In the genomic region with DNA sequence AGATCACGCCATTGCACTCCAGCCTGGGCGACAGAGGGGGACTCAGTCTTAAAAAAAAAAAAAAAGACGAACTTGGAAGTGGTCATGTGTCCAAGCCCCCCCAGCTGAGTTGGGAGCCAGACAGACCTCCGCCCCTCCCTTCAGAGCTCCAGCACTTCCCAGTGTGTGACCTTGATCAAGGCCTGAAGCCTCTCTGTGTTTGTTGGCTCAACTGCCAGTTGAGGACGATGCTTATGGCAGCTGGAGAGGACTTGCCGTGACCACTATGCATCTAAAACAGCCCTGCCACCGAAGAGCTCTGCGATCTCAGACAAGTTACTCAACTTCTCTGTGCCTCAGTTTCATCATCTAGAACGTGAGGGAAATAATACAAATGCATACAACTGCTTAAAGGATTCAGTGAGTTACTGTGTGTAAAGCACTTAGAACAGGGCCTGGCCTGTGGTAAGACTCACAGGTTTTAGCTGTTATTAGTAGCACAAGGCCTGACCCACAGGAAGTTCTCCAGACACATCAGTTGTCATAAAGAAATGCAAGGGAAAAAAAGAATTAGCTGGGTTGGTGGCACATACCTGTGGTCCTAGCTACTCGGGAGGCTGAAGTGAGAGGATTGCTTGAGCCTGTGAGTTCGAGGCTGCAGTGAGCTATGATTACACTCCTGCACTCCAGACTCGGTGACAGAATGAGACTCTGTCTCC, we compare ENCODE assay signal across 15 cellular contexts. TPM values are rescaled to one million over a fixed set of nuclear protein-coding genes. Genes with fewer than 3 reads are reported as not detected.
"Had no signal": no experiment of that assay in that cellular context is flagged by ENCODE, and none has a peak within 500 bp of the region (broad histone marks: within the 10 kb centered on the region; RNA-seq: fewer than 3 reads in every experiment).

No MANE protein-coding gene starts in this region.

- FAIRE-seq: pancreas, urothelium cell line had no signal

- H3K27me3 Mint-ChIP-seq: activated CD4-positive, alpha-beta memory T cell treated with anti-CD3 and anti-CD28 coated beads, Interleukin-2, amount 10 ng/mL, durations not matched to agents 7 days and 5 days; activated CD4-positive, alpha-beta T cell treated with anti-CD3 and anti-CD28 coated beads for 36 hours; effector memory CD8-positive, alpha-beta T cell; T-cell had no signal

- H3K27ac ChIP-seq: epithelial cell of prostate, gastroesophageal sphincter, lower lobe of right lung, pancreas, skin epidermis, WERI-Rb-1 had no signal

- H3K4me3 Mint-ChIP-seq: activated CD4-positive, alpha-beta memory T cell treated with anti-CD3 and anti-CD28 coated beads, Interleukin-2, amount 10 ng/mL, durations not matched to agents 7 days and 5 days; activated CD4-positive, alpha-beta T cell treated with anti-CD3 and anti-CD28 coated beads for 36 hours; activated naive CD4-positive, alpha-beta T cell treated with anti-CD3 and anti-CD28 coated beads for 36 hours; effector memory CD8-positive, alpha-beta T cell; nephron; T-cell had no signal

- H3K4me1 Mint-ChIP-seq: activated CD4-positive, alpha-beta memory T cell treated with anti-CD3 and anti-CD28 coated beads, Interleukin-2, amount 10 ng/mL, durations not matched to agents 7 days and 5 days; activated CD4-positive, alpha-beta T cell treated with anti-CD3 and anti-CD28 coated beads for 36 hours; nephron had no signal

- H3K27me3 ChIP-seq: gastroesophageal sphincter, pancreas had no signal

- H3K27ac Mint-ChIP-seq: activated CD4-positive, alpha-beta memory T cell treated with anti-CD3 and anti-CD28 coated beads, Interleukin-2, amount 10 ng/mL, durations not matched to agents 7 days and 5 days; activated CD4-positive, alpha-beta T cell treated with anti-CD3 and anti-CD28 coated beads for 36 hours; activated naive CD4-positive, alpha-beta T cell treated with anti-CD3 and anti-CD28 coated beads for 36 hours; nephron; T-cell had no signal

- ATAC-seq: activated CD4-positive, alpha-beta T cell treated with anti-CD3 and anti-CD28 coated beads for 36 hours; effector memory CD8-positive, alpha-beta T cell; gastroesophageal sphincter; lower lobe of right lung; pancreas; T-cell had no signal

- H3K9me3 Mint-ChIP-seq: activated CD4-positive, alpha-beta memory T cell treated with anti-CD3 and anti-CD28 coated beads, Interleukin-2, amount 10 ng/mL, durations not matched to agents 7 days and 5 days; activated naive CD4-positive, alpha-beta T cell treated with anti-CD3 and anti-CD28 coated beads for 36 hours; effector memory CD8-positive, alpha-beta T cell; nephron; T-cell had no signal

- H3K36me3 Mint-ChIP-seq: T-cell had no signal

- H3K4me1 ChIP-seq: gastroesophageal sphincter, lower lobe of right lung, pancreas had no signal

- H3K9me3 ChIP-seq: gastroesophageal sphincter, lower lobe of right lung, pancreas had no signal

- DNase-seq: activated CD4-positive, alpha-beta memory T cell treated with anti-CD3 and anti-CD28 coated beads, Interleukin-2, amount 10 ng/mL, durations not matched to agents 7 days and 5 days; activated CD4-positive, alpha-beta T cell treated with anti-CD3 and anti-CD28 coated beads for 36 hours; activated CD8-positive, alpha-beta memory T cell treated with anti-CD3 and anti-CD28 coated beads, Interleukin-2, amount 50 U/mL, for 48 hours; activated naive CD4-positive, alpha-beta T cell treated with anti-CD3 and anti-CD28 coated beads for 36 hours; central memory CD4-positive, alpha-beta T cell; effector memory CD8-positive, alpha-beta T cell; lower lobe of right lung; pancreas; T-cell; WERI-Rb-1 had no signal

- H3K36me3 ChIP-seq: gastroesophageal sphincter, lower lobe of right lung, pancreas, WERI-Rb-1 had no signal

- H3K4me3 ChIP-seq: gastroesophageal sphincter, lower lobe of right lung, pancreas, skin epidermis had no signal

RNA-seq across cellular contexts. Expression of a gene that starts 7.0 kb away (rescaled TPM):
- total RNA-seq: activated CD4-positive, alpha-beta memory T cell treated with anti-CD3 and anti-CD28 coated beads, Interleukin-2, amount 10 ng/mL, durations not matched to agents 7 days and 5 days; activated CD4-positive, alpha-beta T cell treated with anti-CD3 and anti-CD28 coated beads for 36 hours; activated naive CD4-positive, alpha-beta T cell treated with anti-CD3 and anti-CD28 coated beads for 36 hours; gastroesophageal sphincter; T-cell had no signal

RNA-seq across cellular contexts. Expression of a gene that starts 25.1 kb away (rescaled TPM):
- total RNA-seq: activated CD4-positive, alpha-beta memory T cell treated with anti-CD3 and anti-CD28 coated beads, Interleukin-2, amount 10 ng/mL, durations not matched to agents 7 days and 5 days; activated CD4-positive, alpha-beta T cell treated with anti-CD3 and anti-CD28 coated beads for 36 hours; activated naive CD4-positive, alpha-beta T cell treated with anti-CD3 and anti-CD28 coated beads for 36 hours had no signal
